ENCODE assay signal across 16 cellular contexts in the genomic region with DNA sequence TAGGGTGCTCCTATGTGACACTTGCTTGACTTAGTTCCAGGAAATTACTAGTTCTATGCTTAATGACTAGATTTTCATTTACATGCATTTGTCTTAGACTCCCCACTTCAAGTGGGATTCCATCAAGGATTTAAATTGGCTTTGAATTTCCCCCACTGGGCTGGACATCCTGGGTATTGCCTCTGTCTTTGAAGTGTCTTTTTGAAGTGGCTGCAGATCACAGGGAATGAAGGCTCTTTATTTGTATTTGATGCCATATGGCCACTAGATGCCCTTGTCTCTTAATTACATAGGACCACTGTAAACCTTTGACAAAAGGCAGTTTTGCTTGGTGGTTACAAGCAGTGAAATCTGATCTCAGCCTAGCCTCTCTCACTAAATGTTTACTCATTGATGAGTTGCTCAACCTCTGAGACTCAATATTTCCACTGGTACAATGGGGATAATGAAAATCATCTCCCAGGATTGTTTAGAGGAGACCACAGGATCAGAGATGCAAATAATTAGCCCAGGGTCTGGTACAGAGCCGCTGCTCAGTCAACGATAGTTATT.
DNase-seq lines count a peak whose midpoint lies in the region; ATAC-seq lines count a peak whose summit lies in the region.
"Had no signal": no experiment of that assay in that cellular context is flagged by ENCODE, and none has a peak within 500 bp of the region (broad histone marks: within the 10 kb centered on the region; RNA-seq: fewer than 3 reads in every experiment).

No MANE protein-coding gene starts in this region.

- DNase-seq in DMS53 (lab: John Stamatoyannopoulos, UW): peak; percentile 96
- peak; percentile 76 for DNase-seq in NCI-H1092 (lab: John Stamatoyannopoulos, UW)
- peak; percentile 83 for DNase-seq in NCI-H510A (lab: John Stamatoyannopoulos, UW)
- DNase-seq in SW480 (ENCODE audit: low spot score): peak; percentile 99
- no peak for DNase-seq in stimulated activated CD4-positive, alpha-beta T cell treated with anti-CD3 and anti-CD28 coated beads, Interleukin-12 subunit alpha, Interleukin-12 subunit beta, amount 100 ng/mL, for 4 hours
- DNase-seq in cortex of kidney (lab: John Stamatoyannopoulos, UW): no peak
- DNase-seq: activated CD4-positive, alpha-beta memory T cell treated with anti-CD3 and anti-CD28 coated beads, Interleukin-2, amount 10 ng/mL, durations not matched to agents 7 days and 5 days; activated naive CD4-positive, alpha-beta T cell; anterior cingulate cortex; effector CD8-positive, alpha-beta T cell; GDM1; left ventricle myocardium inferior; Right ventricle myocardium superior; stimulated activated CD4-positive, alpha-beta T cell treated with anti-CD3 and anti-CD28 coated beads, Interleukin-4, amount 100 ng/mL, for 24 hours; stomach had no signal

- ATAC-seq in GM18870 (IDR thresholded peaks at IDR 0.05; ENCODE audit: unreplicated experiment): no peak

Comparison
In these comparisons a context has a peak if more than half of its experiments do, and no peak if none do; other contexts are left out.
1. DNase-seq: peak in DMS53 (single experiment), NCI-H1092 (single experiment), NCI-H510A (single experiment) and SW480 (single experiment); none in stimulated activated CD4-positive, alpha-beta T cell treated with anti-CD3 and anti-CD28 coated beads, Interleukin-12 subunit alpha, Interleukin-12 subunit beta, amount 100 ng/mL, for 4 hours (single experiment) and cortex of kidney (single experiment).